Comparison of ENCODE assay signal across 25 cellular contexts in genomic region chr1:198007687-198008627, GRCh38.
"Had no signal": no experiment of that assay in that cellular context is flagged by ENCODE, and none has a peak within 500 bp of the region (broad histone marks: within the 10 kb centered on the region; RNA-seq: fewer than 3 reads in every experiment).

No MANE protein-coding gene starts in this region.

- H3K4me3 ChIP-seq: dorsolateral prefrontal cortex, lung, right atrium auricular region, tibial nerve, uterus had no signal

- H3K4me1 ChIP-seq: right atrium auricular region, tibial nerve, uterus had no signal

- H3K9me3 ChIP-seq: right atrium auricular region, uterus had no signal

- H3K27me3 ChIP-seq: foreskin keratinocyte, right atrium auricular region, tibial nerve, uterus had no signal

- H3K4me1 Mint-ChIP-seq: brain, nephron had no signal

- H3K4me3 Mint-ChIP-seq: activated naive CD8-positive, alpha-beta T cell; activated T-helper 1 cell treated with anti-CD3 and anti-CD28 coated beads, Interleukin-12 subunit alpha, Interleukin-12 subunit beta, Interleukin-2, Interleukin-4 antibody, amounts not matched to agents 30 ng/mL and 10 ng/mL and 1 ng/mL, durations not matched to agents 14 hours and 24 hours and 36 hours; brain; mesothelial cell of epicardium; nephron; stimulated activated naive CD8-positive, alpha-beta T cell treated with anti-CD3 and anti-CD28 coated beads, Interleukin-15, Interleukin-2, amounts not matched to agents 100 ng/mL and 50 ng/mL, for 24 hours had no signal

- H3K36me3 Mint-ChIP-seq: brain had no signal

- H3K27ac Mint-ChIP-seq: activated naive CD8-positive, alpha-beta T cell; activated T-helper 1 cell treated with anti-CD3 and anti-CD28 coated beads, Interleukin-12 subunit alpha, Interleukin-12 subunit beta, Interleukin-2, Interleukin-4 antibody, amounts not matched to agents 30 ng/mL and 10 ng/mL and 1 ng/mL, durations not matched to agents 14 hours and 24 hours and 36 hours; brain; nephron; stimulated activated naive CD8-positive, alpha-beta T cell treated with anti-CD3 and anti-CD28 coated beads, Interleukin-15, Interleukin-2, amounts not matched to agents 100 ng/mL and 50 ng/mL, for 24 hours had no signal

- H3K36me3 ChIP-seq: right atrium auricular region, tibial nerve, uterus, WERI-Rb-1 had no signal

- H3K27me3 Mint-ChIP-seq: activated naive CD8-positive, alpha-beta T cell had no signal

- ATAC-seq: foreskin keratinocyte, left colon had no signal

- H3K27ac ChIP-seq: dorsolateral prefrontal cortex, foreskin keratinocyte, right atrium auricular region, tibial nerve, uterus, WERI-Rb-1 had no signal

- DNase-seq: activated CD4-positive, alpha-beta T cell treated with anti-CD3 and anti-CD28 coated beads, Interleukin-2, amount 50 U/mL, for 4 hours; amygdala; caudate nucleus; dorsolateral prefrontal cortex; foreskin keratinocyte; glutamatergic neuron; hippocampal formation; islet precursor cell; left colon; nucleus accumbens; small intestine; stimulated activated CD4-positive, alpha-beta T cell treated with anti-CD3 and anti-CD28 coated beads, Interleukin-15, amount 100 ng/mL, for 24 hours; stimulated activated CD4-positive, alpha-beta T cell treated with anti-CD3 and anti-CD28 coated beads, Interleukin-2, amount 100 ng/mL, for 48 hours; T-helper 2 cell; uterus; WERI-Rb-1 had no signal
